19 cellular contexts compared by ENCODE assay signal in the genomic region with DNA sequence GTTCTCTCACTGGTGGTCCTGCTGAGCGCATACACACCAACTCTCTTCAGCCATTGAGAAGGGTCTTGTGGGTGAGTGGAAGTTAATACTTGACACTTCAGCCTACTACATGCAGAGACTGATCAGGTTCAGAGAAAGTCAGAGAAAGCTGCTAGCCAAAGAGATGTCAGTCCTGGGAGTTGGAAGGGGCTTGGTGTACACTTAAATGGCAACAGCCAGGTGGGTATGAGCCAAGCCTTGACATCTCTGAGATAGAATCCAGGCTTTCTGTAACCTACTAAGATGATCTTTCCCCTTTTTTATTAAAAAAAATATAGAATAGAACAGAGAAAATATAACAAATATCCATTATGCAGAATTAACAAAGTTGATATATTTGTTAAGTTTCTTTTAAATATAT.
"Had no signal": no experiment of that assay in that cellular context is flagged by ENCODE, and none has a peak within 500 bp of the region (broad histone marks: within the 10 kb centered on the region; RNA-seq: fewer than 3 reads in every experiment).

No MANE protein-coding gene starts in this region.

- H3K27ac Mint-ChIP-seq: mesothelial cell of epicardium had no signal

- H3K27ac ChIP-seq: coronary artery, dorsolateral prefrontal cortex, esophagus muscularis mucosa, gastrocnemius medialis, heart right ventricle, left lung, lower lobe of right lung had no signal

- ATAC-seq: gastrocnemius medialis, left lung, lower lobe of right lung, mucosa of descending colon had no signal

- H3K27me3 ChIP-seq: dorsolateral prefrontal cortex, esophagus muscularis mucosa, gastrocnemius medialis, heart right ventricle, left lung had no signal

- H3K36me3 ChIP-seq: esophagus muscularis mucosa, gastrocnemius medialis, heart right ventricle, left lung, lower lobe of right lung had no signal

- H3K4me1 ChIP-seq: gastrocnemius medialis, heart right ventricle, left lung, lower lobe of right lung had no signal

- H3K36me3 Mint-ChIP-seq: mesothelial cell of epicardium had no signal

- H3K9me3 ChIP-seq: esophagus muscularis mucosa, gastrocnemius medialis, left lung, lower lobe of right lung, mucosa of descending colon had no signal

- H3K4me3 Mint-ChIP-seq: mesothelial cell of epicardium had no signal

- DNase-seq: dermis blood vessel endothelial cell; dorsolateral prefrontal cortex; effector CD4-positive, alpha-beta T cell; effector memory CD4-positive, alpha-beta T cell; foreskin fibroblast; foreskin melanocyte; gastrocnemius medialis; glutamatergic neuron; head of caudate nucleus; hippocampal formation; left cardiac atrium; left lung; lower lobe of right lung; mesenchymal stem cell; mucosa of descending colon had no signal

- H3K4me3 ChIP-seq: coronary artery, dorsolateral prefrontal cortex, esophagus muscularis mucosa, gastrocnemius medialis, heart right ventricle, left lung, lower lobe of right lung, mucosa of descending colon had no signal
